In the genomic region with DNA sequence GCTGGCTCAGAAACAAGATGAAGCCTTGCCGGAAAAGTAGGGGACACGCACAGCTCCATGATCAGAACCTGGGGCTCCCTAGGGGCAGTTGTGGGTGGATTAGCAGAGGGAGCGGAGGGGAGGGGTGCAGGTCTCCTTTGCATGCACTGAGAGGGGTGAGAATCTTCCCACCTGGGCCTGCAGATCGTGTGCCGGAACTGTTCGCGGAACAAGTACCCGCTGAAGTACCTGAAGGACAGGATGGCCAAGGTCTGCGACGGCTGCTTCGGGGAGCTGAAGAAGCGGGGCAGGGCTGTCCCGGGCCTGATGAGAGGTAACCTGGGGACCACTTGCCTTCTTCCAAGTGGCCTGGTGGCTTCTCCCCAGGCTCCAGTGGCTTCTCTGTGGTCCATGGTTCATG, we compare ENCODE assay signal across 17 cellular contexts. TPM values are rescaled to one million over a fixed set of nuclear protein-coding genes. Genes with fewer than 3 reads are reported as not detected.
DNase-seq lines count a peak whose midpoint lies in the region; ATAC-seq and TF ChIP-seq lines count a peak whose summit lies in the region.
"Had no signal": no experiment of that assay in that cellular context is flagged by ENCODE, and none has a peak within 500 bp of the region (broad histone marks: within the 10 kb centered on the region; RNA-seq: fewer than 3 reads in every experiment).

No MANE protein-coding gene starts in this region.

- DNase-seq in activated effector memory CD4-positive, alpha-beta T cell treated with anti-CD3 and anti-CD28 coated beads, Interleukin-2, amount 50 U/mL, for 16 hours, result peak; percentile 57
- no peak for DNase-seq in activated effector memory CD4-positive, alpha-beta T cell treated with Interleukin-2 at 50 U/mL for 16 hours
- DNase-seq in endothelial cell (ENCODE audit: low spot score) (no peak), spleen (peak; percentile 68), upper lobe of right lung (peak; percentile 55), NCI-H1105 (lab: John Stamatoyannopoulos, UW) (no peak), left lobe of liver (ENCODE audit: low spot score) (no peak)
- DNase-seq: C1 segment of cervical spinal cord; Calu3; CD4-positive, alpha-beta memory T cell; COR-L47; DMS79; GDM1; H9 had no signal

- H3K4me1 ChIP-seq in spleen, result peaks cover 6 to 17% (median 11%) of the 10 kb centered on the region in 6 donors
- peaks cover 4% of the 10 kb centered on the region for H3K4me1 ChIP-seq in upper lobe of right lung

- peak overlapping the region; percentile 29 for H3K4me3 Mint-ChIP-seq in endothelial cell (ENCODE audit: unreplicated experiment)
- H3K4me3 Mint-ChIP-seq: CD4-positive, alpha-beta memory T cell; GM23338; H9 had no signal

- no peak for TF ChIP-seq POLR2A in spleen (IDR thresholded peaks at IDR 0.05)

- H3K4me1 Mint-ChIP-seq in endothelial cell (ENCODE audit: unreplicated experiment), result peaks cover 3% of the 10 kb centered on the region

- H3K27ac Mint-ChIP-seq in endothelial cell (ENCODE audit: unreplicated experiment), result peak overlapping the region; percentile 48
- H3K27ac Mint-ChIP-seq: GM23338 had no signal

- H3K36me3 Mint-ChIP-seq in endothelial cell (ENCODE audit: low read depth, unreplicated experiment), result peaks cover 52% of the 10 kb centered on the region
- H3K36me3 Mint-ChIP-seq: CD4-positive, alpha-beta memory T cell had no signal

- H3K27me3 ChIP-seq in spleen (replicated peaks in 1 of 7) (no peaks in the 10 kb centered on the region), upper lobe of right lung (no peaks in the 10 kb centered on the region)

- peaks cover 25% of the 10 kb centered on the region for H3K27me3 Mint-ChIP-seq in endothelial cell (ENCODE audit: unreplicated experiment)
- H3K27me3 Mint-ChIP-seq: CD4-positive, alpha-beta memory T cell had no signal

- H3K36me3 ChIP-seq in spleen (peaks cover 0 to 66% (median 15%) of the 10 kb centered on the region in 6 donors), upper lobe of right lung (peaks cover 10% of the 10 kb centered on the region)

- intact Hi-C loops in spleen (cut with DNase I; ENCODE audit: low total_unique reads), result loop anchor here (5.0 kb wide), 1 partner anchor 251 kb away; no protein-coding TSS in a partner anchor
- intact Hi-C loops in upper lobe of right lung (cut with DNase I), result loop anchor here (5.0 kb wide), 1 partner anchor 131 kb away; no protein-coding TSS in a partner anchor

- WGBS in spleen, 5 donors, result 90 to 95% (median 94%) methylated on average over 13 of the region's 13 CpGs

- ATAC-seq in upper lobe of right lung (no peak), left lobe of liver (no peak)
- ATAC-seq: GM12878, GM23338, HCT116 had no signal

- H3K4me3 ChIP-seq in spleen (no peak overlapping the region), upper lobe of right lung (no peak overlapping the region)
- H3K4me3 ChIP-seq: GM12878, GM23338 had no signal

- no peak for TF ChIP-seq CTCF in endothelial cell (IDR thresholded peaks at IDR 0.05; ENCODE audit: unreplicated experiment)
- no peak for TF ChIP-seq CTCF in spleen (IDR thresholded peaks at IDR 0.05 in 8 of 11, conservative IDR thresholded peaks at IDR 0.05 in 3 of 11)
- TF ChIP-seq CTCF in upper lobe of right lung (IDR thresholded peaks at IDR 0.05), result no peak

- H3K9me3 Mint-ChIP-seq in endothelial cell (ENCODE audit: unreplicated experiment), result no peaks in the 10 kb centered on the region
- H3K9me3 Mint-ChIP-seq: CD4-positive, alpha-beta memory T cell; GM23338; H9 had no signal

- H3K27ac ChIP-seq in spleen (no peak overlapping the region), upper lobe of right lung (no peak overlapping the region)

- H3K9me3 ChIP-seq in spleen, result no peaks in the 10 kb centered on the region
- no peaks in the 10 kb centered on the region for H3K9me3 ChIP-seq in upper lobe of right lung

RNA-seq across cellular contexts. Expression of gene NR2C2, which starts 24.5 kb away (rescaled TPM):
- total RNA-seq in endothelial cell (ENCODE audit: unreplicated experiment) (49.1 TPM), spleen (10 to 100 TPM; 55.9 to 75.5 (median 64.1) TPM), upper lobe of right lung (52.5 TPM), left lobe of liver (14.2 TPM)
- 10 to 100 TPM in 1 of 3 donors, 1 to 10 TPM in 2; 7.2 to 10.3 (median 7.8) TPM for polyA plus RNA-seq in spleen

Comparison
In these comparisons a context has a peak if more than half of its experiments do, and no peak if none do; other contexts are left out.
1. DNase-seq: peak in activated effector memory CD4-positive, alpha-beta T cell treated with anti-CD3 and anti-CD28 coated beads, Interleukin-2, amount 50 U/mL, for 16 hours (single experiment), spleen (single experiment) and upper lobe of right lung (single experiment); none in activated effector memory CD4-positive, alpha-beta T cell treated with Interleukin-2 at 50 U/mL for 16 hours (single experiment), endothelial cell (single experiment), NCI-H1105 (single experiment) and left lobe of liver (single experiment).